Comparison of ENCODE assay signal across 1 cellular context in genomic region chr6:34053721-34054120, GRCh38.
TF ChIP-seq lines count a peak whose summit lies in the region.

No MANE protein-coding gene starts in this region.

TF ChIP-seq in WTC11, 78 proteins besides CTCF, POLR2A, EP300 and RAD21 (continued from another document):
- TF ChIP-seq MLX (CRISPR knock-in tag; IDR thresholded peaks at IDR 0.05) (no peak), FOXK1 (CRISPR knock-in tag; IDR thresholded peaks at IDR 0.05) (no peak), SMAD4 (CRISPR knock-in tag; IDR thresholded peaks at IDR 0.05) (no peak), FOXP1 (CRISPR knock-in tag; IDR thresholded peaks at IDR 0.05; ENCODE audit: borderline replicate concordance) (no peak), ETV6 (CRISPR knock-in tag; IDR thresholded peaks at IDR 0.05) (no peak), NR3C1 (CRISPR knock-in tag; conservative IDR thresholded peaks at IDR 0.05; ENCODE audit: low read depth) (no peak), HMGA2 (CRISPR knock-in tag; IDR thresholded peaks at IDR 0.05) (no peak)
- TF ChIP-seq, protein P1, sequence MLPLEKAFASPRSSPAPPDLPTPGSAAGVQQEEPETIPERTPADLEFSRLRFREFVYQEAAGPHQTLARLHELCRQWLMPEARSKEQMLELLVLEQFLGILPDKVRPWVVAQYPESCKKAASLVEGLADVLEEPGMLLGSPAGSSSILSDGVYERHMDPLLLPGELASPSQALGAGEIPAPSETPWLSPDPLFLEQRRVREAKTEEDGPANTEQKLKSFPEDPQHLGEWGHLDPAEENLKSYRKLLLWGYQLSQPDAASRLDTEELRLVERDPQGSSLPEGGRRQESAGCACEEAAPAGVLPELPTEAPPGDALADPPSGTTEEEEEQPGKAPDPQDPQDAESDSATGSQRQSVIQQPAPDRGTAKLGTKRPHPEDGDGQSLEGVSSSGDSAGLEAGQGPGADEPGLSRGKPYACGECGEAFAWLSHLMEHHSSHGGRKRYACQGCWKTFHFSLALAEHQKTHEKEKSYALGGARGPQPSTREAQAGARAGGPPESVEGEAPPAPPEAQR (CRISPR knock-in tag; IDR thresholded peaks at IDR 0.05): no peak
- TF ChIP-seq, protein P2, sequence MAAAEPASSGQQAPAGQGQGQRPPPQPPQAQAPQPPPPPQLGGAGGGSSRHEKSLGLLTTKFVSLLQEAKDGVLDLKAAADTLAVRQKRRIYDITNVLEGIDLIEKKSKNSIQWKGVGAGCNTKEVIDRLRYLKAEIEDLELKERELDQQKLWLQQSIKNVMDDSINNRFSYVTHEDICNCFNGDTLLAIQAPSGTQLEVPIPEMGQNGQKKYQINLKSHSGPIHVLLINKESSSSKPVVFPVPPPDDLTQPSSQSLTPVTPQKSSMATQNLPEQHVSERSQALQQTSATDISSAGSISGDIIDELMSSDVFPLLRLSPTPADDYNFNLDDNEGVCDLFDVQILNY (CRISPR knock-in tag; IDR thresholded peaks at IDR 0.05): no peak
- TF ChIP-seq, protein P3, sequence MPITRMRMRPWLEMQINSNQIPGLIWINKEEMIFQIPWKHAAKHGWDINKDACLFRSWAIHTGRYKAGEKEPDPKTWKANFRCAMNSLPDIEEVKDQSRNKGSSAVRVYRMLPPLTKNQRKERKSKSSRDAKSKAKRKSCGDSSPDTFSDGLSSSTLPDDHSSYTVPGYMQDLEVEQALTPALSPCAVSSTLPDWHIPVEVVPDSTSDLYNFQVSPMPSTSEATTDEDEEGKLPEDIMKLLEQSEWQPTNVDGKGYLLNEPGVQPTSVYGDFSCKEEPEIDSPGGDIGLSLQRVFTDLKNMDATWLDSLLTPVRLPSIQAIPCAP (CRISPR knock-in tag; IDR thresholded peaks at IDR 0.05): no peak
